8 cellular contexts compared by ENCODE assay signal in genomic region chr10:128069351-128070051, GRCh38. TPM values are rescaled to one million over a fixed set of nuclear protein-coding genes. Genes with fewer than 3 reads are reported as not detected.
DNase-seq lines count a peak whose midpoint lies in the region; ATAC-seq, FAIRE-seq and TF ChIP-seq lines count a peak whose summit lies in the region.

No MANE protein-coding gene starts in this region.

- H3K27me3 Mint-ChIP-seq in HFFc6 (ENCODE audit: insufficient read depth): peaks cover 5% of the 10 kb centered on the region
- no peaks in the 10 kb centered on the region for H3K27me3 Mint-ChIP-seq in astrocyte (ENCODE audit: low read depth, unreplicated experiment)

- DNase-seq in GM03348 (ENCODE audit: low spot score) (peak; percentile 87), HFFc6 (peak; percentile 50), NCI-H1436 (lab: John Stamatoyannopoulos, UW) (peak; percentile 77), T-helper 22 cell (ENCODE audit: low read depth) (peak; percentile 59), astrocyte (ENCODE audit: low read depth) (peak; percentile 57), hypothalamus (lab: John Stamatoyannopoulos, UW) (peak in 43 of 51 donors; percentile 15 to 82 (median 54)), small intestine (peak; percentile 76)

- H4K20me1 ChIP-seq in astrocyte (ENCODE audit: insufficient read depth, low read length): no peaks in the 10 kb centered on the region

- peak overlapping the region; percentile 68 for H3K4me2 ChIP-seq in astrocyte (ENCODE audit: low read length)

- H3K27me3 ChIP-seq in astrocyte (ENCODE audit: insufficient read depth, low read length): no peaks in the 10 kb centered on the region
- no peaks in the 10 kb centered on the region for H3K27me3 ChIP-seq in small intestine (ENCODE audit: control insufficient read depth in 2 of 2, insufficient read depth in 2 of 2, low read length in 2 of 2)

- FAIRE-seq in astrocyte (lab: Jason Lieb, UNC) (no peak), small intestine (lab: Jason Lieb, UNC) (no peak)

- H3K27ac ChIP-seq in astrocyte (ENCODE audit: low read depth, low read length) (no peak overlapping the region), small intestine (ENCODE audit: low read depth in 1 of 2, low read length in 1 of 2) (no peak overlapping the region)

- peak overlapping the region; percentile 28 for H3K9ac ChIP-seq in astrocyte (ENCODE audit: low read length)

- no peak for ATAC-seq in HG02970 (IDR thresholded peaks at IDR 0.05; ENCODE audit: low FRiP score, unreplicated experiment)

- H3K9me3 Mint-ChIP-seq in HFFc6: peaks cover 4% of the 10 kb centered on the region
- no peaks in the 10 kb centered on the region for H3K9me3 Mint-ChIP-seq in astrocyte (ENCODE audit: unreplicated experiment)

- no peaks in the 10 kb centered on the region for H3K9me3 ChIP-seq in astrocyte (ENCODE audit: insufficient read depth, low read depth, low read length)
- no peaks in the 10 kb centered on the region for H3K9me3 ChIP-seq in small intestine (ENCODE audit: control insufficient read depth, low read depth)

- peak; percentile 93 for TF ChIP-seq CTCF in HFFc6 (IDR thresholded peaks at IDR 0.05)
- peak; percentile 85 for TF ChIP-seq CTCF in astrocyte (IDR thresholded peaks at IDR 0.05; ENCODE audit: insufficient read depth, low read depth, low read length)

- H3K79me2 ChIP-seq in astrocyte (ENCODE audit: insufficient read depth, low read length): no peaks in the 10 kb centered on the region

- H3K4me3 Mint-ChIP-seq in HFFc6 (no peak overlapping the region), astrocyte (ENCODE audit: unreplicated experiment) (no peak overlapping the region)

- H3K36me3 Mint-ChIP-seq in HFFc6 (ENCODE audit: low read depth) (no peaks in the 10 kb centered on the region), astrocyte (ENCODE audit: low read depth, unreplicated experiment) (peaks cover 15% of the 10 kb centered on the region)

- peak overlapping the region; percentile 49 for H2AFZ ChIP-seq in astrocyte (ENCODE audit: low read depth, low read length)

- H3K36me3 ChIP-seq in astrocyte (ENCODE audit: insufficient read depth, low read length): peaks cover 2% of the 10 kb centered on the region
- peaks cover 0 to 14% of the 10 kb centered on the region in 2 donors for H3K36me3 ChIP-seq in small intestine (ENCODE audit: control insufficient read depth in 2 of 2, insufficient read depth in 2 of 2, low read length in 2 of 2)

- peaks cover 13% of the 10 kb centered on the region for H3K4me1 ChIP-seq in astrocyte (ENCODE audit: insufficient read depth, low read length)
- no peaks in the 10 kb centered on the region for H3K4me1 ChIP-seq in small intestine (ENCODE audit: control insufficient read depth in 2 of 2, insufficient read depth in 1 of 2, low read depth in 1 of 2, low read length in 1 of 2)

- H3K27ac Mint-ChIP-seq in HFFc6: no peak overlapping the region
- no peak overlapping the region for H3K27ac Mint-ChIP-seq in astrocyte (ENCODE audit: unreplicated experiment)

- 51 to 56% (median 54%) methylated on average over 28 of the region's 28 CpGs for WGBS in small intestine, 3 donors

- H3K4me3 ChIP-seq in astrocyte (ENCODE audit: insufficient read depth, low read depth, low read length) (no peak overlapping the region), small intestine (ENCODE audit: low read depth in 1 of 2, low read length in 2 of 2) (no peak overlapping the region)

- H3K4me1 Mint-ChIP-seq in HFFc6 (ENCODE audit: low read depth) (peaks cover 8% of the 10 kb centered on the region), astrocyte (ENCODE audit: low read depth, unreplicated experiment) (peaks cover 10% of the 10 kb centered on the region)

RNA-seq across cellular contexts. Expression of gene MKI67, which starts 56.7 kb away (rescaled TPM):
- 10 to 100 TPM; 38.2 to 77.0 (median 70.0) TPM for total RNA-seq in HFFc6 (2021; fragmentation: NEBNext Ultra II Directional; extraction: Animal tissue kit (Norgen Biotek cat#: 25700))
- 2.6 and 4.6 TPM in 2 replicates for total RNA-seq in astrocyte
- polyA plus RNA-seq in small intestine: 10 to 100 TPM in 1 of 3 donors, 1 to 10 TPM in 1, under 1 TPM in 1; 0.45 to 29.6 (median 1.4) TPM
